ENCODE assay signal across 8 cellular contexts in the genomic region with DNA sequence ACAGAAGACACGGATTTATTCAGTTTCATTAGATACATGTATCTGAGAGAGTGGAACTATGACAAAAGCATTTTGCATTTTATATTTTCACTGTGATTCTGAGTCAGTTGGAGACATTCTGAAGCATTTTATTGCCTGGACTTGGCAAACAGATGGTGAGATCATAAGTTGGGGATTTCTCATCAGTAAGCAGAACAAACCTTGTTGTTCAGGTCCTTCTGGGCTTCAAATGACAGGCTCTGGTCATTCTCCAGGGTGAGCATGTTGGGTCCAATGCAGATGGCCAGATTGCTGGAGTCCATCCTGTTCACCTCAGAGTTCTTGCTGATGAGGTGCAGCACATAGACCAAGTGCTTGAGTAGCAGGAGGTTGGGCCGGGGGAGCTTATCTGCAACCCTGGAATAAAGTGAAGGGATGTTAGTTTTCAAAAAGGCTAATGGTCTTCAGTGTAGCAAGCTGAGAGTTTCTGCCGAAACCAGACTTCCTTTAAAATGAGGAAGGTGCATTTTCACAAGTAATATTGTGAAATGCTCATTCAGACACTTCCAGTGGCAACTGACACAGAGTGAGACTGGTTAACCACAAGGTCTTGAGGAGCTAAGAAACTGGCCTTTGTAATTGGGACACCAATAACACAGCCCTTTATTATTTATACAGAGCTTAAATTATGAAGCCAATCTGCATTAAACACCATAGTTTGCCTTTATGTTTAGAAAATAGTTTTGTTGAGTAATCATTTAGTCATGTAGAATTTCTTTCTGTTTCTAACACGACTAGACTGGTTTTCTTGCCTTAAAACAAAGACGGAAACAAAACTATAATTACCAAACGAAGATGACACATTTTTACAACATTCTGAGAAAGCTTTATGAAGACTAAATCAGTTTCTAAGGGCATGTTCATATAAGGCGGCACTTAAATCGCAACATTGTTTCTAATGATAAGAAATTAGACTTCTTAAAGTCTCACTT. TPM values are rescaled to one million over a fixed set of nuclear protein-coding genes. Genes with fewer than 3 reads are reported as not detected.
DNase-seq lines count a peak whose midpoint lies in the region; ATAC-seq and TF ChIP-seq lines count a peak whose summit lies in the region.

No MANE protein-coding gene starts in this region.

- DNase-seq in activated naive CD4-positive, alpha-beta T cell treated with Interleukin-2 at 50 U/mL for 16 hours, result no peak
- peak; percentile 93 for DNase-seq in epithelial cell of prostate (ENCODE audit: low read depth, low spot score)
- no peak for DNase-seq in smooth muscle cell (lab: John Stamatoyannopoulos, UW; ENCODE audit: unreplicated experiment)
- no peak for DNase-seq in NCI-H2196 (lab: John Stamatoyannopoulos, UW; ENCODE audit: unreplicated experiment)
- no peak for DNase-seq in stimulated activated CD4-positive, alpha-beta T cell treated with anti-CD3 and anti-CD28 coated beads, Interleukin-12 subunit alpha, Interleukin-12 subunit beta, amount 100 ng/mL, for 4 hours

- no peaks in the 10 kb centered on the region for H3K27me3 Mint-ChIP-seq in activated naive CD4-positive, alpha-beta T cell treated with anti-CD3 and anti-CD28 coated beads, Interleukin-2, amount 50 U/mL, for 24 hours

- H3K4me2 ChIP-seq in OCI-LY1 (ENCODE audit: low read length) (peak overlapping the region; percentile 97), smooth muscle cell (peak overlapping the region; percentile 46)

- H3K9me2 ChIP-seq in OCI-LY1 (ENCODE audit: low read depth, low read length), result no peaks in the 10 kb centered on the region

- H3K27ac ChIP-seq in OCI-LY1 (ENCODE audit: low read depth, low read length, poor library complexity, severe bottlenecking) (peak overlapping the region; percentile 89), epithelial cell of prostate (peak overlapping the region; percentile 96), smooth muscle cell (ENCODE audit: low read depth) (peak overlapping the region; percentile 81)

- H4K20me1 ChIP-seq in OCI-LY1 (ENCODE audit: insufficient read depth, low read length) (no peaks in the 10 kb centered on the region), smooth muscle cell (ENCODE audit: low read depth) (no peaks in the 10 kb centered on the region)

- H3K4me1 ChIP-seq in OCI-LY1 (ENCODE audit: insufficient read depth, low read length, severe bottlenecking) (peaks cover 58% of the 10 kb centered on the region), smooth muscle cell (ENCODE audit: low read depth) (peaks cover 3% of the 10 kb centered on the region)

- H3K36me3 Mint-ChIP-seq in activated naive CD4-positive, alpha-beta T cell treated with anti-CD3 and anti-CD28 coated beads, Interleukin-2, amount 50 U/mL, for 24 hours, result peaks cover 68% of the 10 kb centered on the region

- H3K4me3 Mint-ChIP-seq in activated naive CD4-positive, alpha-beta T cell treated with anti-CD3 and anti-CD28 coated beads, Interleukin-2, amount 50 U/mL, for 24 hours, result peak overlapping the region; percentile 96

- H3K9me3 Mint-ChIP-seq in activated naive CD4-positive, alpha-beta T cell treated with anti-CD3 and anti-CD28 coated beads, Interleukin-2, amount 50 U/mL, for 24 hours, result no peaks in the 10 kb centered on the region

- H3K9ac ChIP-seq in OCI-LY1 (ENCODE audit: low read length) (peak overlapping the region; percentile 47), smooth muscle cell (ENCODE audit: low read depth) (peak overlapping the region; percentile 6)

- 67% methylated on average over 8 of the region's 8 CpGs for WGBS in smooth muscle cell (ENCODE audit: low lambda C conversion rate)

- peak overlapping the region; percentile 98 for H3K27ac Mint-ChIP-seq in activated naive CD4-positive, alpha-beta T cell treated with anti-CD3 and anti-CD28 coated beads, Interleukin-2, amount 50 U/mL, for 24 hours

- H3K27me3 ChIP-seq in OCI-LY1 (ENCODE audit: insufficient read depth, low read length) (no peaks in the 10 kb centered on the region), smooth muscle cell (ENCODE audit: low read depth) (no peaks in the 10 kb centered on the region)

- H3K79me2 ChIP-seq in OCI-LY1 (ENCODE audit: insufficient read depth, low read length) (peaks cover 20% of the 10 kb centered on the region), smooth muscle cell (ENCODE audit: low read depth) (no peaks in the 10 kb centered on the region)

- TF ChIP-seq CTCF in OCI-LY1 (IDR thresholded peaks at IDR 0.05; ENCODE audit: low read length) (no peak), smooth muscle cell (IDR thresholded peaks at IDR 0.05; ENCODE audit: borderline replicate concordance, insufficient read depth, poor library complexity, severe bottlenecking) (no peak)

- H3K4me3 ChIP-seq in OCI-LY1 (ENCODE audit: low read depth, low read length, poor library complexity, severe bottlenecking), result peak overlapping the region; percentile 84
- H3K4me3 ChIP-seq in smooth muscle cell, result no peak overlapping the region

- no peaks in the 10 kb centered on the region for H3K9me3 ChIP-seq in OCI-LY1 (ENCODE audit: low read length)
- no peaks in the 10 kb centered on the region for H3K9me3 ChIP-seq in smooth muscle cell (replicated peaks; ENCODE audit: low read depth)

- ATAC-seq in HG02884 (IDR thresholded peaks at IDR 0.05; ENCODE audit: unreplicated experiment), result peak; percentile 73

- H2AFZ ChIP-seq in OCI-LY1 (ENCODE audit: low read length) (no peak overlapping the region), smooth muscle cell (ENCODE audit: low read depth) (no peak overlapping the region)

- H3F3A ChIP-seq in OCI-LY1 (ENCODE audit: insufficient read depth, low read length) (peaks cover 15% of the 10 kb centered on the region; the same call in 1 of the 2 replicates), smooth muscle cell (ENCODE audit: low read depth) (no peaks in the 10 kb centered on the region)

- peaks cover 92% of the 10 kb centered on the region for H3K36me3 ChIP-seq in OCI-LY1 (ENCODE audit: insufficient read depth, low read length)
- H3K36me3 ChIP-seq in smooth muscle cell (ENCODE audit: low read depth), result no peaks in the 10 kb centered on the region

- peaks cover 53% of the 10 kb centered on the region for H3K4me1 Mint-ChIP-seq in activated naive CD4-positive, alpha-beta T cell treated with anti-CD3 and anti-CD28 coated beads, Interleukin-2, amount 50 U/mL, for 24 hours

RNA-seq across cellular contexts. Expression of a gene that starts 5.6 kb away (rescaled TPM):
- total RNA-seq in smooth muscle cell, result not detected in 2 replicates
- polyA plus RNA-seq in smooth muscle cell, result not detected in 2 replicates

RNA-seq across cellular contexts. Expression of a gene that starts 39.2 kb away (rescaled TPM):
- total RNA-seq in smooth muscle cell, result 6.8 and 7.5 TPM in 2 replicates
- polyA plus RNA-seq in smooth muscle cell, result 7.1 and 7.7 TPM in 2 replicates
